In genomic region chr7:2605608-2606538, GRCh38 we compare ENCODE assay signal across 13 cellular contexts.
"Had no signal": no experiment of that assay in that cellular context is flagged by ENCODE, and none has a peak within 500 bp of the region (broad histone marks: within the 10 kb centered on the region; RNA-seq: fewer than 3 reads in every experiment).

No MANE protein-coding gene starts in this region.

- H3K27me3 ChIP-seq: neural progenitor cell, stomach had no signal

- H3K36me3 Mint-ChIP-seq: activated naive CD4-positive, alpha-beta T cell treated with anti-CD3 and anti-CD28 coated beads, Interleukin-2, amount 10 ng/mL, durations not matched to agents 7 days and 5 days had no signal

- H3K36me3 ChIP-seq: neural progenitor cell had no signal

- DNase-seq: activated CD4-positive, alpha-beta T cell treated with anti-CD3 and anti-CD28 coated beads for 48 hours; activated CD8-positive, alpha-beta memory T cell treated with anti-CD3 and anti-CD28 coated beads for 24 hours; activated naive CD4-positive, alpha-beta T cell treated with anti-CD3 and anti-CD28 coated beads, Interleukin-2, amount 10 ng/mL, durations not matched to agents 7 days and 5 days; retina; stimulated activated CD4-positive, alpha-beta T cell treated with anti-CD3 and anti-CD28 coated beads, Interleukin-4, amount 100 ng/mL, for 4 hours; stomach; T-helper 1 cell had no signal

- H3K9ac ChIP-seq: neural progenitor cell, parathyroid adenoma had no signal

- H2AFZ ChIP-seq: neural progenitor cell, parathyroid adenoma had no signal

- H3K9me3 Mint-ChIP-seq: activated naive CD4-positive, alpha-beta T cell treated with anti-CD3 and anti-CD28 coated beads, Interleukin-2, amount 10 ng/mL, durations not matched to agents 7 days and 5 days; activated T-helper 2 cell treated with anti-CD3 and anti-CD28 coated beads, Interferon-gamma antibody, Interleukin-2, Interleukin-4, amounts not matched to agents 10 μg/mL and 5 μg/mL and 100 μg/mL, durations not matched to agents 14 hours and 24 hours and 36 hours; central memory CD8-positive, alpha-beta T cell; neural progenitor cell had no signal

- H3K27ac Mint-ChIP-seq: activated naive CD4-positive, alpha-beta T cell treated with anti-CD3 and anti-CD28 coated beads, Interleukin-2, amount 10 ng/mL, durations not matched to agents 7 days and 5 days; activated T-helper 2 cell treated with anti-CD3 and anti-CD28 coated beads, Interferon-gamma antibody, Interleukin-2, Interleukin-4, amounts not matched to agents 10 μg/mL and 5 μg/mL and 100 μg/mL, durations not matched to agents 14 hours and 24 hours and 36 hours; neural progenitor cell had no signal

- ATAC-seq: esophagus mucosa had no signal

- H3K27me3 Mint-ChIP-seq: central memory CD8-positive, alpha-beta T cell had no signal

- H3K4me3 ChIP-seq: neural progenitor cell, skin epidermis, stomach had no signal

- H3K27ac ChIP-seq: neural progenitor cell had no signal

- H3K9me3 ChIP-seq: stomach had no signal

- H3K4me3 Mint-ChIP-seq: activated naive CD4-positive, alpha-beta T cell treated with anti-CD3 and anti-CD28 coated beads, Interleukin-2, amount 10 ng/mL, durations not matched to agents 7 days and 5 days; central memory CD8-positive, alpha-beta T cell; neural progenitor cell had no signal

- H3K4me1 ChIP-seq: parathyroid adenoma had no signal
